8 cellular contexts compared by ENCODE assay signal in genomic region chr14:102524451-102525212, GRCh38. TPM values are rescaled to one million over a fixed set of nuclear protein-coding genes. Genes with fewer than 3 reads are reported as not detected.
A peak's percentile ranks its signal among the peaks of the same experiment; 100 is the strongest.
DNase-seq lines count a peak whose midpoint lies in the region; ATAC-seq and TF ChIP-seq lines count a peak whose summit lies in the region.

No MANE protein-coding gene starts in this region.

- H2BK20ac ChIP-seq in IMR-90 (ENCODE audit: low read depth, low read length): 0 out of 2 replicates have a peak overlapping the region, but pooled peaks have one; percentile 8

- H4K8ac ChIP-seq in IMR-90 (ENCODE audit: low read depth in 2 of 2, low read length in 2 of 2): peak overlapping the region; percentile 92 to 93

- H3K9ac ChIP-seq in IMR-90 (ENCODE audit: low read depth, low read length): peak overlapping the region; percentile 71
- peak overlapping the region; percentile 62 for H3K9ac ChIP-seq in muscle layer of colon (ENCODE audit: low read length)

- peak; percentile 88 for TF ChIP-seq RAD21 in IMR-90 (IDR thresholded peaks at IDR 0.05; ENCODE audit: low read length)

- peak; percentile 91 for DNase-seq in DMS153 (lab: John Stamatoyannopoulos, UW)
- peak; percentile 98 for DNase-seq in IMR-90
- DNase-seq in OCI-M1 (lab: John Stamatoyannopoulos, UW): peak; percentile 98
- DNase-seq in activated T-cell treated with anti-CD3 and anti-CD28 coated beads, Interleukin-2, amount 50 U/mL, for 1 hour: peak; percentile 94
- DNase-seq in stimulated activated CD8-positive, alpha-beta memory T cell treated with anti-CD3 and anti-CD28 coated beads, Interleukin-7, amount 100 ng/mL, for 24 hours (ENCODE audit: low read depth): peak; percentile 90

- CTCF ChIA-PET in IMR-90 (lab: Yijun Ruan, JAX): interaction anchor here (0.5 to 1.3 kb wide), 12 partner anchors 13 to 771 kb away, joined by 3 to 7 read pairs (median 3); partner anchors contain the start of gene ANKRD9

- ATAC-seq in GM21528 (IDR thresholded peaks at IDR 0.05; ENCODE audit: low FRiP score, unreplicated experiment) (peak; percentile 94), IMR-90 (ENCODE audit: low read depth) (peak; percentile 99), esophagus mucosa (peak; percentile 88)

- 1% methylated on average over 15 of the region's 32 CpGs; no CpG with 5 or more reads in 1 of the 2 experiments for WGBS in IMR-90 (ENCODE audit: extremely low coverage in 2 of 2, insufficient read length in 1 of 2), 2 experiments

- peak overlapping the region; percentile 90 for H2AK9ac ChIP-seq in IMR-90 (replicated peaks; ENCODE audit: low read depth, low read length, poor library complexity)

- H3K27ac ChIP-seq in IMR-90 (ENCODE audit: insufficient read depth, low read length) (peak overlapping the region; percentile 62), muscle layer of colon (ENCODE audit: low read depth, low read length) (peak overlapping the region; percentile 93)

- peak overlapping the region; percentile 44 for H2BK5ac ChIP-seq in IMR-90 (ENCODE audit: low read depth, low read length, poor library complexity, severe bottlenecking)

- in situ Hi-C loops in IMR-90 (cut with MboI; ENCODE audit: low sequenced_read_pairs): no loop called here

- peak overlapping the region; percentile 73 for H3K23ac ChIP-seq in IMR-90 (ENCODE audit: low read depth, low read length)

- peak overlapping the region; percentile 89 for H3K4me2 ChIP-seq in IMR-90 (ENCODE audit: low read depth, low read length)

- peak overlapping the region; percentile 72 for H3K56ac ChIP-seq in IMR-90 (ENCODE audit: extremely low read depth, insufficient read depth, low read length)

- H3K4me1 ChIP-seq in IMR-90 (ENCODE audit: control insufficient read depth, insufficient read depth, low read length) (peaks cover 6% of the 10 kb centered on the region; the same call in 1 of the 2 replicates), muscle layer of colon (ENCODE audit: insufficient read depth, low read length) (peaks cover 9% of the 10 kb centered on the region)

- peak; percentile 99 for TF ChIP-seq CTCF in IMR-90 (conservative IDR thresholded peaks at IDR 0.05; ENCODE audit: low read depth, low read length)

- dilution Hi-C loops in IMR-90 (cut with HindIII; ENCODE audit: low sequenced_read_pairs, unreplicated experiment): no loop called here

- intact Hi-C loops in IMR-90 (cut with micrococcal nuclease): loop anchor here (1.0 to 5.0 kb wide), 3 partner anchors 68 to 393 kb away; partner anchors contain the start of gene RCOR1

- peaks cover 0 to 9% of the 10 kb centered on the region in 2 experiments; a peak in 1 of 4 replicates for H3K79me1 ChIP-seq in IMR-90 (ENCODE audit: low read depth in 1 of 2, low read length in 2 of 2)

- H4K5ac ChIP-seq in IMR-90 (ENCODE audit: low read depth, low read length): peak overlapping the region; percentile 54

- H3K27me3 ChIP-seq in IMR-90 (ENCODE audit: control insufficient read depth, insufficient read depth, low read length): no peaks in the 10 kb centered on the region
- no peaks in the 10 kb centered on the region for H3K27me3 ChIP-seq in muscle layer of colon (ENCODE audit: control insufficient read depth in 1 of 2, insufficient read depth in 2 of 2, low read length in 2 of 2)

- peaks cover 3% of the 10 kb centered on the region; the same call in 1 of the 2 replicates for H3K9me1 ChIP-seq in IMR-90 (ENCODE audit: insufficient read depth, low read length)

- peak overlapping the region; percentile 95 for H3K14ac ChIP-seq in IMR-90 (replicated peaks; ENCODE audit: low read depth, low read length)

- H3K36me3 ChIP-seq in IMR-90 (ENCODE audit: control insufficient read depth, insufficient read depth, low read length) (no peaks in the 10 kb centered on the region), muscle layer of colon (ENCODE audit: insufficient read depth, low read length) (no peaks in the 10 kb centered on the region)

- peak overlapping the region; percentile 59 for H2BK120ac ChIP-seq in IMR-90 (ENCODE audit: low read depth, low read length)

- peak overlapping the region; percentile 91 for H2AFZ ChIP-seq in IMR-90 (replicated peaks; ENCODE audit: low read length, poor library complexity)

- H3K18ac ChIP-seq in IMR-90 (ENCODE audit: low read depth, low read length): peak overlapping the region; percentile 5

- peak; percentile 33; the same call in 1 of the 2 replicates for TF ChIP-seq POLR2A in IMR-90 (IDR thresholded peaks at IDR 0.05; ENCODE audit: low read depth, low read length)

- H4K91ac ChIP-seq in IMR-90 (ENCODE audit: insufficient read depth, low read depth, low read length): peak overlapping the region; percentile 83

- H3K9me3 ChIP-seq in IMR-90 (ENCODE audit: control insufficient read depth, insufficient read depth, low read length) (no peaks in the 10 kb centered on the region), muscle layer of colon (ENCODE audit: low read length) (no peaks in the 10 kb centered on the region)

- H3K4me3 ChIP-seq in IMR-90 (ENCODE audit: insufficient read depth, low read depth, low read length) (peak overlapping the region; percentile 62), muscle layer of colon (ENCODE audit: low read depth in 1 of 2, low read length in 2 of 2) (peak overlapping the region; percentile 90)

- H4K20me1 ChIP-seq in IMR-90 (ENCODE audit: insufficient read depth, low read length): no peaks in the 10 kb centered on the region

- peak overlapping the region; percentile 91 for H3K4ac ChIP-seq in IMR-90 (ENCODE audit: low read depth, low read length)

- H2AK5ac ChIP-seq in IMR-90 (ENCODE audit: low read depth, low read length): peak overlapping the region; percentile 37; the same call in 1 of the 2 replicates

- POLR2A ChIA-PET in IMR-90 (lab: Charles Lee; ENCODE audit: unreplicated experiment): no interaction called here

- BruUV-seq in IMR-90 (replicated peaks; lab: Mats Ljungman, UMichigan): no TSS peak

- peak overlapping the region; percentile 57; the same call in 2 of the 3 replicates for H2BK15ac ChIP-seq in IMR-90 (ENCODE audit: low read depth, low read length)

TF ChIP-seq in IMR-90, 13 proteins besides CTCF, POLR2A, EP300 and RAD21:
- TF ChIP-seq MAZ (IDR thresholded peaks at IDR 0.05; ENCODE audit: borderline replicate concordance, low read depth, low read length): peak; percentile 84; the same call in 1 of the 2 replicates
- TF ChIP-seq MXI1 (IDR thresholded peaks at IDR 0.05; ENCODE audit: borderline replicate concordance, low read depth, low read length): no peak
- peak; percentile 52; the same call in 1 of the 2 replicates for TF ChIP-seq FOS (IDR thresholded peaks at IDR 0.05; ENCODE audit: low read depth, low read length)
- no peak for TF ChIP-seq MAFK (IDR thresholded peaks at IDR 0.05; ENCODE audit: low read depth, low read length)
- TF ChIP-seq RFX5 (IDR thresholded peaks at IDR 0.05; ENCODE audit: low read depth, low read length): 0 out of 2 replicates have a peak, but pooled peaks have one; percentile 35
- peak; percentile 85 for TF ChIP-seq SMC3 (IDR thresholded peaks at IDR 0.05; ENCODE audit: low read depth, low read length)
- no peak for TF ChIP-seq CHD1 (IDR thresholded peaks at IDR 0.05; ENCODE audit: low read depth, low read length)
- TF ChIP-seq NFE2L2 (IDR thresholded peaks at IDR 0.05; ENCODE audit: low read depth, low read length): no peak
- TF ChIP-seq USF2 (IDR thresholded peaks at IDR 0.05; ENCODE audit: low read depth, low read length): peak; percentile 98

RNA-seq across cellular contexts. Expression of gene ANKRD9, which starts 15.1 kb away (rescaled TPM):
- total RNA-seq in IMR-90 (2012; rRNA removed): 3.9 and 5.3 TPM in 2 replicates
- 15.7 and 25.8 TPM in 2 replicates for polyA plus RNA-seq in IMR-90 (2012; rRNA removed)
- polyA plus RNA-seq in IMR-90 (2012; cell fraction: cytosol; rRNA removed): 10.3 and 41.0 TPM in 2 replicates
- 48.7 and 143 TPM in 2 replicates for polyA plus RNA-seq in IMR-90 (2012; cell fraction: nucleus; rRNA removed; ENCODE audit: low replicate concordance)
- total RNA-seq in esophagus mucosa: 16.1 TPM

Comparison
In these comparisons a context has a peak if more than half of its experiments do, and no peak if none do; other contexts are left out.
1. Peak in every context shown above with its lines: DNase-seq, ATAC-seq, H3K4me3 ChIP-seq and H3K27ac ChIP-seq.